Comparison of ENCODE assay signal across 2 cellular contexts in the genomic region with DNA sequence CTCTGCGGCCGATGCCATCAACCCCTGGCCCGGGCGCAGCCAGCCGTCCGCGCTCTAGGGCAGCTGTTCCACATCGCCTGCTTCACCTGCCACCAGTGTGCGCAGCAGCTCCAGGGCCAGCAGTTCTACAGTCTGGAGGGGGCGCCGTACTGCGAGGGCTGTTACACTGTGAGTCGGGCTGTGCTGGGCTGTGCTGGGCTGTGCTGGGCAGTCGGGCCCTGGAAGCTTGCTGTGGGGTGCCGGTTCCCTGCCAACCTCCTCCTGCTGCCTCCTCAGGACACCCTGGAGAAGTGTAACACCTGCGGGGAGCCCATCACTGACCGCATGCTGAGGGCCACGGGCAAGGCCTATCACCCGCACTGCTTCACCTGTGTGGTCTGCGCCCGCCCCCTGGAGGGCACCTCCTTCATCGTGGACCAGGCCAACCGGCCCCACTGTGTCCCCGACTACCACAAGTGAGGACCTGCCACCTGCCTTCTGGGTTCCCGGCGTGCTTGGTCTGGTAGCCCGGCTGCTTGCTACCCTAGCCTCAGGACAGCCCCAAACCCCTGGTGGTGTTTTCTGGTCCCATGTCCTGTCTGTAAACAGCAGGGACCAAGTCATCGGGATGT.
TF ChIP-seq lines count a peak whose summit lies in the region.

No MANE protein-coding gene starts in this region.

TF ChIP-seq in SK-N-SH, 30 proteins besides CTCF, POLR2A, EP300 and RAD21:
- TF ChIP-seq SIN3A (IDR thresholded peaks at IDR 0.05; ENCODE audit: borderline replicate concordance, low read depth, low read length): no peak
- no peak for TF ChIP-seq FOXJ3 (CRISPR knock-in tag; IDR thresholded peaks at IDR 0.05)
- no peak for TF ChIP-seq MXI1 (IDR thresholded peaks at IDR 0.05; ENCODE audit: low read depth, low read length)
- TF ChIP-seq, protein P1, sequence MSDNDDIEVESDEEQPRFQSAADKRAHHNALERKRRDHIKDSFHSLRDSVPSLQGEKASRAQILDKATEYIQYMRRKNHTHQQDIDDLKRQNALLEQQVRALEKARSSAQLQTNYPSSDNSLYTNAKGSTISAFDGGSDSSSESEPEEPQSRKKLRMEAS (IDR thresholded peaks at IDR 0.05; ENCODE audit: low read depth): no peak
- TF ChIP-seq, protein P2, sequence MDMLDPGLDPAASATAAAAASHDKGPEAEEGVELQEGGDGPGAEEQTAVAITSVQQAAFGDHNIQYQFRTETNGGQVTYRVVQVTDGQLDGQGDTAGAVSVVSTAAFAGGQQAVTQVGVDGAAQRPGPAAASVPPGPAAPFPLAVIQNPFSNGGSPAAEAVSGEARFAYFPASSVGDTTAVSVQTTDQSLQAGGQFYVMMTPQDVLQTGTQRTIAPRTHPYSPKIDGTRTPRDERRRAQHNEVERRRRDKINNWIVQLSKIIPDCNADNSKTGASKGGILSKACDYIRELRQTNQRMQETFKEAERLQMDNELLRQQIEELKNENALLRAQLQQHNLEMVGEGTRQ (IDR thresholded peaks at IDR 0.05; ENCODE audit: borderline replicate concordance, low read depth, low read length): no peak

TF ChIP-seq in HEK293T, 16 proteins besides CTCF, POLR2A, EP300 and RAD21:
- TF ChIP-seq ELF4 (IDR thresholded peaks at IDR 0.05): no peak
- TF ChIP-seq LEF1 (IDR thresholded peaks at IDR 0.05; ENCODE audit: borderline replicate concordance): no peak
- no peak for TF ChIP-seq FOXM1 (IDR thresholded peaks at IDR 0.05; ENCODE audit: borderline replicate concordance)
